ENCODE assay signal across 8 cellular contexts in the genomic region with DNA sequence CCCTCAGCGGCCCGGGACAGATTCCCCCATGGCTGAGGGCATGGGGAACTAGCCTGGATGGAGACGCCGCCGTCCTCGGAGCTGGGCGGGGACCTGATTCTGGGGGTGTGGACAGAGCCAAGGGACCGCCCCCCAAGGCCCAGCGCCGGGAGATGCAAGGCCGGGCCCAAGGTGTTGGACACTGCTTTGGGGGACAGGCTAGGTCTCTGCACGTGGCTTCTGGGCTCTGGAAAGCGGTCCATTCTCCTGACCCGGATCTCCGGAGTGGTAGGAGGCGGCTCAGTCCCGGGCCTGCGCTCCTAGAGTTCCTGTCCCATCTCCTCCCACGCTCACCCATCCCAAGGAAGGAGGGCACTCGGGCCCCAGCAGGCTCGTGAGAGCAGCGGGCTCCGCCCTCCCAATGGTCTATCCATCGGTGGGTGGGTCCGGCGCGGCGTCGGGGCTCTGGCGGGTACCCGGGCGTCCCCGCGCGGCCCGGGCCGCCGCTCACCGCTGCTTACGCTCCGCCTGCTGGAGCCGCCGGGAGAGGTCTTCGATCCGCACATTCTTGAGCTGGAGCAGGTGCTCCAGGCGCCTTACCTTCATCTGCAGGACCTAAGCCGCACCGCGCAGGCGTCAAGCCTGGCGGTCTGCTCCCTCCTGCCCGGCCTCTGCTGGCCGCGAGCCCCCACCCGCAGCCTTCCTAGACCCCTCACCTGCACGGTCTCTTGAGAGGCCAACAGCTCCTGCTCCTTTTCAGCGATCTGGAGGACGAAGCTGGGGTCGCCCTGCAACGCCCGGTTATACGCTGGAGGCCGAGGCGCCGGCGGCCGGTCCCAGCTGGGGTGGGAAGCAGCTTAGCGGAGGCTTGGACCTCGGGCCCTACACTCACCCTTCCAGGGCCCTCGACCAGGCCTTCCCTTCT. TPM values are rescaled to one million over a fixed set of nuclear protein-coding genes. Genes with fewer than 3 reads are reported as not detected.
A peak's percentile ranks its signal among the peaks of the same experiment; 100 is the strongest.
DNase-seq lines count a peak whose midpoint lies in the region; ATAC-seq, FAIRE-seq and TF ChIP-seq lines count a peak whose summit lies in the region.

No MANE protein-coding gene starts in this region.

- DNase-seq in AG04449 (ENCODE audit: low read depth, low spot score): no peak
- peak in 3 of 5 donors; percentile 34 to 52 (median 38) for DNase-seq in T-helper 1 cell
- no peak for DNase-seq in coronary artery (ENCODE audit: low spot score)
- no peak for DNase-seq in HepG2 (ENCODE audit: low spot score)
- DNase-seq in stimulated activated naive B cell treated with anti-CD40 and anti-IgM and Interleukin-4, amounts not matched to agents 10 μg/mL and 1 μg/mL and 100 μg/mL, for 72 hours: peak; percentile 47

- H3K79me2 ChIP-seq in HepG2 (ENCODE audit: insufficient read depth, low read length): no peaks in the 10 kb centered on the region

- ATAC-seq in GM21390 (IDR thresholded peaks at IDR 0.05; ENCODE audit: unreplicated experiment) (peak; percentile 49), HepG2 (peak; percentile 49), HG02759 (IDR thresholded peaks at IDR 0.05; ENCODE audit: unreplicated experiment) (no peak), HG03175 (IDR thresholded peaks at IDR 0.05; ENCODE audit: unreplicated experiment) (no peak)
- ATAC-seq in stimulated activated naive B cell treated with anti-CD40 and anti-IgM and Interleukin-4, amounts not matched to agents 10 μg/mL and 1 μg/mL and 100 μg/mL, for 72 hours (replicated peaks): peak; percentile 79 to 84

- CTCF ChIA-PET in AG04449 (lab: Yijun Ruan, JAX): interaction anchor here (0.6 to 4.7 kb wide), 18 partner anchors 8 to 723 kb away, joined by 3 to 38 read pairs (median 4); a partner anchor contains a TSS
- CTCF ChIA-PET in HepG2 (lab: Yijun Ruan, JAX; ENCODE audit: low intra/inter-chr PET ratio, low total read pairs): interaction anchor here (1.2 to 1.3 kb wide), 2 partner anchors 9 to 62 kb away, joined by 3 read pairs; no protein-coding TSS in a partner anchor

- peak overlapping the region; percentile 96 for H3K4me2 ChIP-seq in HepG2 (ENCODE audit: low read depth, low read length)

- no peaks in the 10 kb centered on the region for H3K36me3 ChIP-seq in HepG2 (replicated peaks in 1 of 2; ENCODE audit: control insufficient read depth in 1 of 2, insufficient read depth in 2 of 2, low read length in 2 of 2)

- BruUV-seq in HepG2 (replicated peaks; lab: Mats Ljungman, UMichigan): no TSS peak

- H3K27ac ChIP-seq in coronary artery (peak overlapping the region in 1 of 2 donors; percentile 23), HepG2 (ENCODE audit: extremely low read length, insufficient read depth, low read length) (no peak overlapping the region)

- POLR2A ChIA-PET in AG04449 (lab: Yijun Ruan, JAX): interaction anchor here (2.9 kb wide), 1 partner anchor 10 kb away, joined by 28 read pairs; a partner anchor contains a TSS
- POLR2A ChIA-PET in HepG2 (lab: Yijun Ruan, JAX): interaction anchor here (1.1 to 3.6 kb wide), 7 partner anchors 9 to 90 kb away, joined by 3 to 48 read pairs (median 4); a partner anchor contains a TSS

- no peaks in the 10 kb centered on the region for H3K36me3 Mint-ChIP-seq in stimulated activated naive B cell treated with anti-CD40 and anti-IgM and Interleukin-4, amounts not matched to agents 10 μg/mL and 1 μg/mL and 100 μg/mL, for 72 hours

- H3K4me3 ChIP-seq in AG04449 (ENCODE audit: low read depth, low read length) (peak overlapping the region; percentile 58), coronary artery (peak overlapping the region; percentile 78), HepG2 (replicated peaks in 1 of 3; ENCODE audit: insufficient read depth in 1 of 3, low read depth in 2 of 3, low read length in 3 of 3) (peak overlapping the region; percentile 54 to 79 (median 55))

- TF ChIP-seq POLR2A in HepG2 (IDR thresholded peaks at IDR 0.05; ENCODE audit: insufficient read depth in 1 of 2, low read depth in 2 of 2, low read length in 2 of 2): no peak

- intact Hi-C loops in HepG2 (cut with micrococcal nuclease; ENCODE audit: unreplicated experiment): no loop called here

- 2% methylated on average over 51 of the region's 70 CpGs for WGBS in HepG2 (ENCODE audit: low lambda C conversion rate)

- FAIRE-seq in HepG2 (lab: Jason Lieb, UNC): no peak

- no peaks in the 10 kb centered on the region for H4K20me1 ChIP-seq in HepG2 (ENCODE audit: insufficient read depth, low read length)

- no peak for TF ChIP-seq EP300 in HepG2 (IDR thresholded peaks at IDR 0.05; ENCODE audit: low read depth in 2 of 2, low read length in 2 of 2)
- TF ChIP-seq EP300 in HepG2 (CRISPR knock-in tag; IDR thresholded peaks at IDR 0.05; ENCODE audit: borderline replicate concordance): no peak

- no peak for TF ChIP-seq RAD21 in HepG2 (CRISPR knock-in tag; IDR thresholded peaks at IDR 0.05)

- H3K9me3 ChIP-seq in HepG2 (ENCODE audit: low read length): no peaks in the 10 kb centered on the region

- no peaks in the 10 kb centered on the region for H3K9me3 Mint-ChIP-seq in stimulated activated naive B cell treated with anti-CD40 and anti-IgM and Interleukin-4, amounts not matched to agents 10 μg/mL and 1 μg/mL and 100 μg/mL, for 72 hours

- in situ Hi-C loops in HepG2 (cut with HindIII; ENCODE audit: extremely low pct_ligation_motif_present, low pct_unique_long_range_greater_than_20kb): no loop called here

- H3K9ac ChIP-seq in HepG2 (ENCODE audit: insufficient read depth, low read depth, low read length): peak overlapping the region; percentile 48; the same call in 1 of the 2 replicates

- TF ChIP-seq CTCF in AG04449 (IDR thresholded peaks at IDR 0.05; ENCODE audit: insufficient read depth, low read length, missing control alignments) (peak; percentile 3), coronary artery (IDR thresholded peaks at IDR 0.05) (no peak), HepG2 (CRISPR knock-in tag; IDR thresholded peaks at IDR 0.05) (peak; percentile 21; the same call in 1 of the 2 replicates)

- H3K4me1 ChIP-seq in HepG2 (ENCODE audit: insufficient read depth, low read length): peaks cover 44% of the 10 kb centered on the region

- H3K27me3 Mint-ChIP-seq in stimulated activated naive B cell treated with anti-CD40 and anti-IgM and Interleukin-4, amounts not matched to agents 10 μg/mL and 1 μg/mL and 100 μg/mL, for 72 hours: peaks cover 8 to 17% of the 10 kb centered on the region in 2 donors

- H3K4me1 Mint-ChIP-seq in stimulated activated naive B cell treated with anti-CD40 and anti-IgM and Interleukin-4, amounts not matched to agents 10 μg/mL and 1 μg/mL and 100 μg/mL, for 72 hours: peaks cover 34 to 47% of the 10 kb centered on the region in 2 donors

- peak overlapping the region; percentile 90 to 95 for H3K4me3 Mint-ChIP-seq in stimulated activated naive B cell treated with anti-CD40 and anti-IgM and Interleukin-4, amounts not matched to agents 10 μg/mL and 1 μg/mL and 100 μg/mL, for 72 hours

- peaks cover 2 to 36% of the 10 kb centered on the region in 2 experiments for H3K27me3 ChIP-seq in HepG2 (ENCODE audit: control insufficient read depth in 1 of 2, insufficient read depth in 2 of 2, low read length in 2 of 2)

- peak overlapping the region; percentile 92 for H3K27ac Mint-ChIP-seq in stimulated activated naive B cell treated with anti-CD40 and anti-IgM and Interleukin-4, amounts not matched to agents 10 μg/mL and 1 μg/mL and 100 μg/mL, for 72 hours

- H2AFZ ChIP-seq in HepG2 (ENCODE audit: low read length): peak overlapping the region; percentile 24

RNA-seq across cellular contexts. Expression of a gene that starts 3.3 kb away (rescaled TPM):
- 0.27 and 0.32 TPM in 2 replicates for total RNA-seq in HepG2 (2016; rRNA removed; fragmentation: Illumina TruSeq; extraction: Trizol)
- not detected in 2 replicates for total RNA-seq in HepG2 (2016; cell fraction: cytosol; rRNA removed; fragmentation: Illumina TruSeq; extraction: Trizol; ENCODE audit: low read depth)
- 0.15 and 0.22 TPM in 2 replicates for total RNA-seq in HepG2 (2016; cell fraction: insoluble cytoplasmic fraction; rRNA removed; fragmentation: Illumina TruSeq; extraction: Trizol)
- 0.17 and 0.22 TPM in 2 replicates for total RNA-seq in HepG2 (2016; cell fraction: membrane; rRNA removed; fragmentation: Illumina TruSeq; extraction: Trizol)
- total RNA-seq in HepG2 (2016; cell fraction: nucleus; rRNA removed; fragmentation: Illumina TruSeq; extraction: Trizol): 0.40 TPM in 1 of 2 replicates, not detected in the other
- 0.05 and 0.11 TPM in 2 replicates for polyA plus RNA-seq in HepG2 (2011; rRNA removed)
- 0.08 TPM in 1 of 2 replicates, not detected in the other for polyA plus RNA-seq in HepG2 (2011; cell fraction: cytosol; rRNA removed)
- polyA plus RNA-seq in HepG2 (2011; cell fraction: nucleus; rRNA removed): 0.45 and 0.84 TPM in 2 replicates
- polyA plus RNA-seq in HepG2 (2012): 0.11 TPM in 1 of 2 replicates, not detected in the other
- polyA plus RNA-seq in HepG2 (2016; cell fraction: cytosol; fragmentation: Illumina TruSeq; extraction: Trizol; ENCODE audit: low read depth): 0.17 and 0.22 TPM in 2 replicates
- polyA plus RNA-seq in HepG2 (2016; cell fraction: insoluble cytoplasmic fraction; fragmentation: Illumina TruSeq; extraction: Trizol; ENCODE audit: low read depth): 0.24 and 0.25 TPM in 2 replicates
- polyA plus RNA-seq in HepG2 (2016; cell fraction: membrane; fragmentation: Illumina TruSeq; extraction: Trizol; ENCODE audit: low read depth): 0.20 and 0.42 TPM in 2 replicates
- polyA plus RNA-seq in HepG2 (2016; cell fraction: nucleus; fragmentation: Illumina TruSeq; extraction: Trizol; ENCODE audit: insufficient read depth, low read depth): 0.29 TPM in 1 of 2 replicates, not detected in the other
- polyA minus RNA-seq in HepG2 (2011; rRNA and poly(A)+ RNA removed; ENCODE audit: low replicate concordance): 0.08 and 0.14 TPM in 2 replicates
- not detected in 2 replicates for polyA minus RNA-seq in HepG2 (2011; cell fraction: cytosol; rRNA and poly(A)+ RNA removed)
- polyA minus RNA-seq in HepG2 (2011; cell fraction: nucleus; rRNA and poly(A)+ RNA removed): 0.64 TPM in 1 of 2 replicates, not detected in the other

RNA-seq across cellular contexts. Expression of a gene that starts 8.6 kb away (rescaled TPM):
- 42.9 and 54.5 TPM in 2 replicates for total RNA-seq in HepG2 (2016; rRNA removed; fragmentation: Illumina TruSeq; extraction: Trizol)
- 12.7 and 12.9 TPM in 2 replicates for total RNA-seq in HepG2 (2016; cell fraction: cytosol; rRNA removed; fragmentation: Illumina TruSeq; extraction: Trizol; ENCODE audit: low read depth)
- 42.6 and 53.4 TPM in 2 replicates for total RNA-seq in HepG2 (2016; cell fraction: insoluble cytoplasmic fraction; rRNA removed; fragmentation: Illumina TruSeq; extraction: Trizol)
- 44.1 and 47.1 TPM in 2 replicates for total RNA-seq in HepG2 (2016; cell fraction: membrane; rRNA removed; fragmentation: Illumina TruSeq; extraction: Trizol)
- total RNA-seq in HepG2 (2016; cell fraction: nucleus; rRNA removed; fragmentation: Illumina TruSeq; extraction: Trizol): 22.9 and 28.9 TPM in 2 replicates
- polyA plus RNA-seq in HepG2 (2011; rRNA removed): 10.4 and 15.6 TPM in 2 replicates
- 13.3 and 14.8 TPM in 2 replicates for polyA plus RNA-seq in HepG2 (2011; cell fraction: cytosol; rRNA removed)
- polyA plus RNA-seq in HepG2 (2011; cell fraction: nucleus; rRNA removed): 19.0 and 20.4 TPM in 2 replicates
- 20.0 and 24.1 TPM in 2 replicates for polyA plus RNA-seq in HepG2 (2012)
- polyA plus RNA-seq in HepG2 (2016; cell fraction: cytosol; fragmentation: Illumina TruSeq; extraction: Trizol; ENCODE audit: low read depth): 11.2 and 11.4 TPM in 2 replicates
- 37.8 and 42.0 TPM in 2 replicates for polyA plus RNA-seq in HepG2 (2016; cell fraction: insoluble cytoplasmic fraction; fragmentation: Illumina TruSeq; extraction: Trizol; ENCODE audit: low read depth)
- polyA plus RNA-seq in HepG2 (2016; cell fraction: membrane; fragmentation: Illumina TruSeq; extraction: Trizol; ENCODE audit: low read depth): 28.4 and 33.6 TPM in 2 replicates
- polyA plus RNA-seq in HepG2 (2016; cell fraction: nucleus; fragmentation: Illumina TruSeq; extraction: Trizol; ENCODE audit: insufficient read depth, low read depth): 36.6 and 38.3 TPM in 2 replicates
- 40.5 and 51.2 TPM in 2 replicates for polyA minus RNA-seq in HepG2 (2011; rRNA and poly(A)+ RNA removed; ENCODE audit: low replicate concordance)
- polyA minus RNA-seq in HepG2 (2011; cell fraction: cytosol; rRNA and poly(A)+ RNA removed): 17.9 and 18.5 TPM in 2 replicates
- polyA minus RNA-seq in HepG2 (2011; cell fraction: nucleus; rRNA and poly(A)+ RNA removed): 16.0 and 16.7 TPM in 2 replicates

RNA-seq across cellular contexts. Expression of a gene that starts 10.4 kb away (rescaled TPM):
- total RNA-seq in HepG2 (2016; rRNA removed; fragmentation: Illumina TruSeq; extraction: Trizol): 70.0 and 90.6 TPM in 2 replicates
- 120 and 149 TPM in 2 replicates for total RNA-seq in HepG2 (2016; cell fraction: cytosol; rRNA removed; fragmentation: Illumina TruSeq; extraction: Trizol; ENCODE audit: low read depth)
- 67.4 and 89.2 TPM in 2 replicates for total RNA-seq in HepG2 (2016; cell fraction: insoluble cytoplasmic fraction; rRNA removed; fragmentation: Illumina TruSeq; extraction: Trizol)
- 165 and 207 TPM in 2 replicates for total RNA-seq in HepG2 (2016; cell fraction: membrane; rRNA removed; fragmentation: Illumina TruSeq; extraction: Trizol)
- 43.5 and 46.5 TPM in 2 replicates for total RNA-seq in HepG2 (2016; cell fraction: nucleus; rRNA removed; fragmentation: Illumina TruSeq; extraction: Trizol)
- 38.3 and 51.7 TPM in 2 replicates for polyA plus RNA-seq in HepG2 (2011; rRNA removed)
- polyA plus RNA-seq in HepG2 (2011; cell fraction: cytosol; rRNA removed): 41.7 and 67.3 TPM in 2 replicates
- 36.2 and 38.2 TPM in 2 replicates for polyA plus RNA-seq in HepG2 (2011; cell fraction: nucleus; rRNA removed)
- polyA plus RNA-seq in HepG2 (2012): 37.4 and 38.4 TPM in 2 replicates
- 210 and 248 TPM in 2 replicates for polyA plus RNA-seq in HepG2 (2016; cell fraction: cytosol; fragmentation: Illumina TruSeq; extraction: Trizol; ENCODE audit: low read depth)
- polyA plus RNA-seq in HepG2 (2016; cell fraction: insoluble cytoplasmic fraction; fragmentation: Illumina TruSeq; extraction: Trizol; ENCODE audit: low read depth): 96.6 and 129 TPM in 2 replicates
- polyA plus RNA-seq in HepG2 (2016; cell fraction: membrane; fragmentation: Illumina TruSeq; extraction: Trizol; ENCODE audit: low read depth): 249 and 277 TPM in 2 replicates
- polyA plus RNA-seq in HepG2 (2016; cell fraction: nucleus; fragmentation: Illumina TruSeq; extraction: Trizol; ENCODE audit: insufficient read depth, low read depth): 90.0 and 101 TPM in 2 replicates
- polyA minus RNA-seq in HepG2 (2011; rRNA and poly(A)+ RNA removed; ENCODE audit: low replicate concordance): 32.0 and 63.5 TPM in 2 replicates
- polyA minus RNA-seq in HepG2 (2011; cell fraction: cytosol; rRNA and poly(A)+ RNA removed): 30.2 and 38.4 TPM in 2 replicates
- polyA minus RNA-seq in HepG2 (2011; cell fraction: nucleus; rRNA and poly(A)+ RNA removed): 15.2 and 15.3 TPM in 2 replicates

RNA-seq across cellular contexts. Expression of a gene that starts 18.1 kb away (rescaled TPM):
- 14.5 and 19.3 TPM in 2 replicates for total RNA-seq in HepG2 (2016; rRNA removed; fragmentation: Illumina TruSeq; extraction: Trizol)
- total RNA-seq in HepG2 (2016; cell fraction: cytosol; rRNA removed; fragmentation: Illumina TruSeq; extraction: Trizol; ENCODE audit: low read depth): 5.8 and 5.9 TPM in 2 replicates
- total RNA-seq in HepG2 (2016; cell fraction: insoluble cytoplasmic fraction; rRNA removed; fragmentation: Illumina TruSeq; extraction: Trizol): 15.3 and 18.9 TPM in 2 replicates
- total RNA-seq in HepG2 (2016; cell fraction: membrane; rRNA removed; fragmentation: Illumina TruSeq; extraction: Trizol): 18.7 and 19.9 TPM in 2 replicates
- total RNA-seq in HepG2 (2016; cell fraction: nucleus; rRNA removed; fragmentation: Illumina TruSeq; extraction: Trizol): 13.9 and 16.9 TPM in 2 replicates
- 14.3 and 19.4 TPM in 2 replicates for polyA plus RNA-seq in HepG2 (2011; rRNA removed)
- polyA plus RNA-seq in HepG2 (2011; cell fraction: cytosol; rRNA removed): 11.6 and 15.6 TPM in 2 replicates
- 49.0 and 73.9 TPM in 2 replicates for polyA plus RNA-seq in HepG2 (2011; cell fraction: nucleus; rRNA removed)
- 26.0 and 33.6 TPM in 2 replicates for polyA plus RNA-seq in HepG2 (2012)
- polyA plus RNA-seq in HepG2 (2016; cell fraction: cytosol; fragmentation: Illumina TruSeq; extraction: Trizol; ENCODE audit: low read depth): 10.4 and 11.1 TPM in 2 replicates
- polyA plus RNA-seq in HepG2 (2016; cell fraction: insoluble cytoplasmic fraction; fragmentation: Illumina TruSeq; extraction: Trizol; ENCODE audit: low read depth): 30.9 and 41.0 TPM in 2 replicates
- 21.7 and 25.1 TPM in 2 replicates for polyA plus RNA-seq in HepG2 (2016; cell fraction: membrane; fragmentation: Illumina TruSeq; extraction: Trizol; ENCODE audit: low read depth)
- 40.4 and 46.6 TPM in 2 replicates for polyA plus RNA-seq in HepG2 (2016; cell fraction: nucleus; fragmentation: Illumina TruSeq; extraction: Trizol; ENCODE audit: insufficient read depth, low read depth)
- 22.5 and 47.0 TPM in 2 replicates for polyA minus RNA-seq in HepG2 (2011; rRNA and poly(A)+ RNA removed; ENCODE audit: low replicate concordance)
- 15.7 and 18.9 TPM in 2 replicates for polyA minus RNA-seq in HepG2 (2011; cell fraction: cytosol; rRNA and poly(A)+ RNA removed)
- polyA minus RNA-seq in HepG2 (2011; cell fraction: nucleus; rRNA and poly(A)+ RNA removed): 11.1 and 13.0 TPM in 2 replicates

RNA-seq across cellular contexts. Expression of a gene that starts 42.4 kb away (rescaled TPM):
- total RNA-seq in HepG2 (2016; rRNA removed; fragmentation: Illumina TruSeq; extraction: Trizol): 23.2 and 23.7 TPM in 2 replicates
- total RNA-seq in HepG2 (2016; cell fraction: cytosol; rRNA removed; fragmentation: Illumina TruSeq; extraction: Trizol; ENCODE audit: low read depth): 6.5 and 6.6 TPM in 2 replicates
- total RNA-seq in HepG2 (2016; cell fraction: insoluble cytoplasmic fraction; rRNA removed; fragmentation: Illumina TruSeq; extraction: Trizol): 20.8 and 26.3 TPM in 2 replicates
- 15.6 and 19.4 TPM in 2 replicates for total RNA-seq in HepG2 (2016; cell fraction: membrane; rRNA removed; fragmentation: Illumina TruSeq; extraction: Trizol)
- total RNA-seq in HepG2 (2016; cell fraction: nucleus; rRNA removed; fragmentation: Illumina TruSeq; extraction: Trizol): 14.1 and 15.3 TPM in 2 replicates
- polyA plus RNA-seq in HepG2 (2011; rRNA removed): 7.9 and 9.1 TPM in 2 replicates
- 6.7 and 9.3 TPM in 2 replicates for polyA plus RNA-seq in HepG2 (2011; cell fraction: cytosol; rRNA removed)
- polyA plus RNA-seq in HepG2 (2011; cell fraction: nucleus; rRNA removed): 13.1 and 17.4 TPM in 2 replicates
- 6.2 and 7.2 TPM in 2 replicates for polyA plus RNA-seq in HepG2 (2012)
- polyA plus RNA-seq in HepG2 (2016; cell fraction: cytosol; fragmentation: Illumina TruSeq; extraction: Trizol; ENCODE audit: low read depth): 6.5 and 8.5 TPM in 2 replicates
- 20.4 and 21.3 TPM in 2 replicates for polyA plus RNA-seq in HepG2 (2016; cell fraction: insoluble cytoplasmic fraction; fragmentation: Illumina TruSeq; extraction: Trizol; ENCODE audit: low read depth)
- 13.2 and 17.0 TPM in 2 replicates for polyA plus RNA-seq in HepG2 (2016; cell fraction: membrane; fragmentation: Illumina TruSeq; extraction: Trizol; ENCODE audit: low read depth)
- polyA plus RNA-seq in HepG2 (2016; cell fraction: nucleus; fragmentation: Illumina TruSeq; extraction: Trizol; ENCODE audit: insufficient read depth, low read depth): 18.0 and 19.1 TPM in 2 replicates
- 15.2 and 46.1 TPM in 2 replicates for polyA minus RNA-seq in HepG2 (2011; rRNA and poly(A)+ RNA removed; ENCODE audit: low replicate concordance)
- 8.3 and 11.6 TPM in 2 replicates for polyA minus RNA-seq in HepG2 (2011; cell fraction: cytosol; rRNA and poly(A)+ RNA removed)
- polyA minus RNA-seq in HepG2 (2011; cell fraction: nucleus; rRNA and poly(A)+ RNA removed): 23.7 and 26.3 TPM in 2 replicates

Comparison
In these comparisons a context has a peak if more than half of its experiments do, and no peak if none do; other contexts are left out.
1. DNase-seq: peak in T-helper 1 cell (3 of 5) and stimulated activated naive B cell treated with anti-CD40 and anti-IgM and Interleukin-4, amounts not matched to agents 10 μg/mL and 1 μg/mL and 100 μg/mL, for 72 hours (single experiment); none in AG04449 (single experiment), coronary artery (single experiment) and HepG2 (single experiment).
2. ATAC-seq: peak in GM21390 (single experiment), HepG2 (single experiment) and stimulated activated naive B cell treated with anti-CD40 and anti-IgM and Interleukin-4, amounts not matched to agents 10 μg/mL and 1 μg/mL and 100 μg/mL, for 72 hours (2 of 2); none in HG02759 (single experiment) and HG03175 (single experiment).
3. Peak in every context shown above with its lines, with median percentiles within 50 percentile points of each other: H3K4me3 ChIP-seq.